Comparison of ENCODE assay signal across 2 cellular contexts in the genomic region with DNA sequence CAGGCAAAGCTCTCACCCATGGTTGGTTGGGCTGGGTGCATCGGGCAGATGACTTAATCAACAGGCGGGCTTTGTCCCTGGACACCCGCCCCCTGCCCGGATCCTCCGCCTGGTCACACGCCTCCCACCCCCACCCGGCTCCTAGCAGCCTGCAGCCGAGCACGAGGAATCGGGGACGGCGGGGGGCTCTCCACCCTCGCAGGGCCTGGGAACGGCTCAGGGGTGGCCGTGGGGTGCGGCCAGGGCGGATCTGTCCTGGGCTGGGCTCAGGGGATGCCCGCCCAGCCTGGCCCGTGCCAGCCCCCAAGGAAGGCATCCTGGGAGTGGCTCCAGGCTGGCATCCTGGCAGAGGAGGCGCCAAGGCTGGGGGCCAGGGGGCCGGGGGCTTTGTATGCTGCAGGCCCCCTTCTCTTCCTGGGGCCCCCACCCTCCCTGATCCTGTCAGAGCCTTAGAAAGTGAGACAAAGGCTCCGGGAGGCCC.
TF ChIP-seq lines count a peak whose summit lies in the region.

No MANE protein-coding gene starts in this region.

TF ChIP-seq in Ishikawa, 13 proteins besides CTCF, POLR2A, EP300 and RAD21 (continued from another document):
- TF ChIP-seq ZBTB7A (IDR thresholded peaks at IDR 0.05; ENCODE audit: low read depth) = 0 out of 2 replicates have a peak, but pooled peaks have one; percentile 47
TF ChIP-seq in Ishikawa: peak in this region for 1.

TF ChIP-seq in endothelial cell of umbilical vein, 7 proteins besides CTCF, POLR2A, EP300 and RAD21:
- TF ChIP-seq MAX (IDR thresholded peaks at IDR 0.05; ENCODE audit: insufficient read depth, insufficient read length) (no peak), FOS (IDR thresholded peaks at IDR 0.05; ENCODE audit: borderline replicate concordance, insufficient read depth, low read length) (no peak), EZH2 (IDR thresholded peaks at IDR 0.05; ENCODE audit: borderline replicate concordance, low read depth, low read length, severe bottlenecking) (no peak), GATA2 (IDR thresholded peaks at IDR 0.05; ENCODE audit: insufficient read depth, insufficient read length, low read depth, low read length) (no peak), POLR2AphosphoS5 (IDR thresholded peaks at IDR 0.05; ENCODE audit: insufficient read depth, low read depth, low read length) (no peak), MYC (IDR thresholded peaks at IDR 0.05; ENCODE audit: low read depth, low read length) (no peak), JUN (IDR thresholded peaks at IDR 0.05; ENCODE audit: borderline replicate concordance, insufficient read depth, insufficient read length, low read depth) (no peak)
